Comparison of ENCODE assay signal across 15 cellular contexts in the genomic region with DNA sequence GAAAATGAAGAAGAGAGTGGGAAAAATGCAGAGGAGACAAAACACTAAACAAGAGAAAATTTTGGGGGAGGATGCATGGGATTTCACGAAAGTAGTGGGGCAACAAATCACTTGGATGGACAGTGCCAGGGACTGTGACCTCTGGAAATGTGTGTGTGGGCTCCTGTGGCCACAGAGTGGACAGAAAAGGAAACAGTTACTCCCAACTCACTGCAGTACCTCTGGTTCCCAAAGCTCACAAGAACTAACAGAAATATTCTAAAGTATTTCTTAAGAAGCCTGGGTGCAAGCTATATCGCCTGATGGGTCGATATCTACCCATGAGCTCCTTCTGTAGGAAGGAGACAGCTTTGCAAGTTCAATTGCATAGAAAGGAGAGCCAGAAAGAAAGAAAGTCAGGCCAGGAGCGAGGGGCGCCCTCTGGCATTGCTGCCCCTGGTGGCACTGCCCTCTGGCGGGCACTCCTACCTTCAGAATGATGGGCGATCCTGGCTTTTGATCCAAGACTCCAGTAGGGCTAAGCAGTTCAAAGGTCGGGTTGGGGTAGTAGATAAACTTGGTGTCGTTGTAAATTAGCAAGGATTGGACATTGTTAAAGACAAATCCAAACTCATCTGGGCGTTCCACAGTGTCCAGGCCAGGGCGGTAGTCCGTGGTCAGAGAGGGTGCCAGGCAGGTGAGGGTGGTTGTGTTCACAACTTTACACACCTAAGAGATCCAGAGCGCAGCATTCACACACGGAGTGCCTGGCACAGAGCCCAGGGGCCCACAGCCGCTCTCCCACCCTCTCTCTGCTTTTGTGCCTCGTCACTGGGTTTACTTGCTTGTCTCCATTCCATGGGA.
DNase-seq lines count a peak whose midpoint lies in the region; ATAC-seq, FAIRE-seq and TF ChIP-seq lines count a peak whose summit lies in the region.
"Had no signal": no experiment of that assay in that cellular context is flagged by ENCODE, and none has a peak within 500 bp of the region (broad histone marks: within the 10 kb centered on the region; RNA-seq: fewer than 3 reads in every experiment).

No MANE protein-coding gene starts in this region.

- TF ChIP-seq CTCF in C4-2B (conservative IDR thresholded peaks at IDR 0.05) (peak; percentile 51), K562 (IDR thresholded peaks at IDR 0.05 in 2 of 3, conservative IDR thresholded peaks at IDR 0.05 in 1 of 3; ENCODE audit: insufficient read depth in 2 of 3, low read depth in 1 of 3, low read length in 3 of 3) (peak; percentile 18 to 58 (median 29); a peak in 3 of 6 replicates), pancreas (IDR thresholded peaks at IDR 0.05) (peak in 3 of 4 donors; percentile 40 to 42 (median 40)), adrenal gland (IDR thresholded peaks at IDR 0.05) (no peak)

- H3K4me3 ChIP-seq in K562, result no peak overlapping the region
- H3K4me3 ChIP-seq in pancreas, result no peak overlapping the region
- H3K4me3 ChIP-seq in adrenal gland, result no peak overlapping the region
- H3K4me3 ChIP-seq: testis had no signal

- no peak for TF ChIP-seq RAD21 in K562 (CRISPR knock-in tag; conservative IDR thresholded peaks at IDR 0.05 in 1 of 2, IDR thresholded peaks at IDR 0.05 in 1 of 2)

- no peaks in the 10 kb centered on the region for H3K79me2 ChIP-seq in K562 (ENCODE audit: control insufficient read depth, insufficient read depth, low read length)

- H3K9me1 ChIP-seq in K562 (ENCODE audit: control insufficient read depth, insufficient read depth, low read length), result no peaks in the 10 kb centered on the region

- 8% methylated on average over 16 of the region's 16 CpGs for WGBS in K562 (ENCODE audit: insufficient coverage, low coverage, missing lambda C conversion rate)
- 42 to 47% methylated on average over 16 of the region's 16 CpGs for WGBS in pancreas, 2 donors
- WGBS in adrenal gland, 4 donors, result 81 to 90% (median 85%) methylated on average over 16 of the region's 16 CpGs

- no peak for TF ChIP-seq POLR2A in K562 (conservative IDR thresholded peaks at IDR 0.05)
- no peak for TF ChIP-seq POLR2A in erythroblast (IDR thresholded peaks at IDR 0.05; ENCODE audit: low read length)
- no peak for TF ChIP-seq POLR2A in adrenal gland (IDR thresholded peaks at IDR 0.05)

- no peak for ATAC-seq in K562
- ATAC-seq in pancreas, result peak; percentile 14 to 60 (median 52)
- no peak for ATAC-seq in GM21619 (IDR thresholded peaks at IDR 0.05; ENCODE audit: unreplicated experiment)

- H3K4me2 ChIP-seq in K562 (ENCODE audit: insufficient read depth, low read length), result no peak overlapping the region

- DNase-seq in K562 (ENCODE audit: extremely low read depth in 1 of 4, low spot score in 3 of 4) (no peak), pancreas (peak; percentile 54 to 82 (median 72)), erythroblast (lab: John Stamatoyannopoulos, UW) (no peak), adrenal gland (no peak)
- DNase-seq in activated effector memory CD4-positive, alpha-beta T cell treated with anti-CD3 and anti-CD28 coated beads, Interleukin-2, amount 50 U/mL, for 16 hours, result no peak
- DNase-seq: activated CD4-positive, alpha-beta T cell treated with anti-CD3 and anti-CD28 coated beads for 1 hour; AML-193; HCEC 1CT; NCI-H2171; T-helper 1 cell; testis had no signal

- H3K36me3 ChIP-seq in KOPT-K1 (ENCODE audit: insufficient read depth, low read length), result no peaks in the 10 kb centered on the region
- no peaks in the 10 kb centered on the region for H3K36me3 ChIP-seq in K562 (ENCODE audit: control insufficient read depth, insufficient read depth, low read length)
- peaks cover 0 to 22% (median under 1%) of the 10 kb centered on the region in 3 donors for H3K36me3 ChIP-seq in pancreas
- peaks cover 0 to 4% of the 10 kb centered on the region in 2 donors for H3K36me3 ChIP-seq in adrenal gland (replicated peaks in 1 of 2)

- in situ Hi-C loops in K562 (cut with MboI), result no loop called here

- H3K27ac ChIP-seq in C4-2B (no peak overlapping the region), KOPT-K1 (ENCODE audit: low read depth, low read length, poor library complexity, severe bottlenecking) (peak overlapping the region; percentile 28), K562 (ENCODE audit: extremely low read depth, low read depth, low read length) (no peak overlapping the region), pancreas (peak overlapping the region in 3 of 4 donors; percentile 46 to 72 (median 55)), adrenal gland (no peak overlapping the region)
- H3K27ac ChIP-seq: HL-60, testis had no signal

- no peak for TF ChIP-seq EP300 in K562 (IDR thresholded peaks at IDR 0.05; ENCODE audit: low read length)

- POLR2A ChIA-PET in K562 (lab: Yijun Ruan, JAX), result no interaction called here

- H3K9ac ChIP-seq in K562 (ENCODE audit: insufficient read depth in 1 of 2, low read depth in 2 of 2, low read length in 2 of 2), result no peak overlapping the region

- H3K27me3 ChIP-seq in K562 (ENCODE audit: control insufficient read depth in 2 of 2, insufficient read depth in 2 of 2, low read length in 2 of 2) (peaks cover 41 to 78% of the 10 kb centered on the region in 2 experiments), pancreas (no peaks in the 10 kb centered on the region), adrenal gland (no peaks in the 10 kb centered on the region)
- H3K27me3 ChIP-seq: testis had no signal

- no TSS peak for BruUV-seq in K562 (replicated peaks; lab: Mats Ljungman, UMichigan)

- CTCF ChIA-PET in K562 (lab: Yijun Ruan, JAX; ENCODE audit: low intra/inter-chr PET ratio), result interaction anchor here (0.9 kb wide), 1 partner anchor 161 kb away, joined by 3 read pairs; no protein-coding TSS in a partner anchor

- peaks cover 12% of the 10 kb centered on the region; the same call in 1 of the 2 replicates for H4K20me1 ChIP-seq in K562 (replicated peaks; ENCODE audit: control insufficient read depth, insufficient read depth, low read length)

- no peak for FAIRE-seq in K562 (lab: Jason Lieb, UNC)
- FAIRE-seq in pancreas (lab: Jason Lieb, UNC), result no peak

- H2AFZ ChIP-seq in K562 (ENCODE audit: low read depth, low read length), result no peak overlapping the region

- no peaks in the 10 kb centered on the region for H3K9me3 ChIP-seq in KOPT-K1 (ENCODE audit: insufficient read depth, low read length, poor library complexity, severe bottlenecking)
- no peaks in the 10 kb centered on the region for H3K9me3 ChIP-seq in K562 (replicated peaks; ENCODE audit: control insufficient read depth, insufficient read depth, low read depth, low read length)
- H3K9me3 ChIP-seq in pancreas, result no peaks in the 10 kb centered on the region
- no peaks in the 10 kb centered on the region for H3K9me3 ChIP-seq in adrenal gland (replicated peaks in 1 of 3)
- H3K9me3 ChIP-seq: testis had no signal

- H3K4me1 ChIP-seq in K562 (replicated peaks in 1 of 2; ENCODE audit: control insufficient read depth in 2 of 2, insufficient read depth in 2 of 2, low read length in 2 of 2) (peaks cover 0 to 8% of the 10 kb centered on the region in 2 experiments; a peak in 1 of 5 replicates), pancreas (peaks cover 49 to 69% (median 64%) of the 10 kb centered on the region in 3 donors), adrenal gland (replicated peaks in 1 of 2) (peaks cover 5 to 20% of the 10 kb centered on the region in 2 donors)

- intact Hi-C loops in K562 (cut with micrococcal nuclease) (no loop called here), pancreas (cut with DNase I) (no loop called here), adrenal gland (cut with DNase I) (no loop called here)

TF ChIP-seq in K562, 482 proteins besides CTCF, POLR2A, EP300 and RAD21:
- TF ChIP-seq MCM5 (IDR thresholded peaks at IDR 0.05; ENCODE audit: low read depth), result no peak
- TF ChIP-seq, protein P1, sequence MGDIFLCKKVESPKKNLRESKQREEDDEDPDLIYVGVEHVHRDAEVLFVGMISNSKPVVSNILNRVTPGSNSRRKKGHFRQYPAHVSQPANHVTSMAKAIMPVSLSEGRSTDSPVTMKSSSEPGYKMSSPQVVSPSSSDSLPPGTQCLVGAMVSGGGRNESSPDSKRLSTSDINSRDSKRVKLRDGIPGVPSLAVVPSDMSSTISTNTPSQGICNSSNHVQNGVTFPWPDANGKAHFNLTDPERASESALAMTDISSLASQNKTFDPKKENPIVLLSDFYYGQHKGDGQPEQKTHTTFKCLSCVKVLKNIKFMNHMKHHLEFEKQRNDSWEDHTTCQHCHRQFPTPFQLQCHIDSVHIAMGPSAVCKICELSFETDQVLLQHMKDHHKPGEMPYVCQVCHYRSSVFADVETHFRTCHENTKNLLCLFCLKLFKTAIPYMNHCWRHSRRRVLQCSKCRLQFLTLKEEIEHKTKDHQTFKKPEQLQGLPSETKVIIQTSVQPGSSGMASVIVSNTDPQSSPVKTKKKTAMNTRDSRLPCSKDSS (IDR thresholded peaks at IDR 0.05; ENCODE audit: low read depth, partially characterized antibody), result no peak
- TF ChIP-seq ZNF764 (CRISPR knock-in tag; IDR thresholded peaks at IDR 0.05; ENCODE audit: low read depth), result no peak
- TF ChIP-seq HDAC2 (IDR thresholded peaks at IDR 0.05), result no peak
- TF ChIP-seq WHSC1 (IDR thresholded peaks at IDR 0.05; ENCODE audit: low read length), result no peak
- no peak for TF ChIP-seq POLR3G (IDR thresholded peaks at IDR 0.05; ENCODE audit: extremely low read depth, insufficient read length, insufficient replicate concordance)
- TF ChIP-seq TEAD1 (CRISPR knock-in tag; IDR thresholded peaks at IDR 0.05), result no peak
- no peak for TF ChIP-seq E2F3 (CRISPR knock-in tag; IDR thresholded peaks at IDR 0.05)
- TF ChIP-seq, protein P2, sequence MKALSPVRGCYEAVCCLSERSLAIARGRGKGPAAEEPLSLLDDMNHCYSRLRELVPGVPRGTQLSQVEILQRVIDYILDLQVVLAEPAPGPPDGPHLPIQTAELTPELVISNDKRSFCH (CRISPR knock-in tag; IDR thresholded peaks at IDR 0.05), result no peak
- TF ChIP-seq, protein P2 (tag; IDR thresholded peaks at IDR 0.05), result no peak
- no peak for TF ChIP-seq FOXJ2 (tag; IDR thresholded peaks at IDR 0.05)
- TF ChIP-seq, protein P3, sequence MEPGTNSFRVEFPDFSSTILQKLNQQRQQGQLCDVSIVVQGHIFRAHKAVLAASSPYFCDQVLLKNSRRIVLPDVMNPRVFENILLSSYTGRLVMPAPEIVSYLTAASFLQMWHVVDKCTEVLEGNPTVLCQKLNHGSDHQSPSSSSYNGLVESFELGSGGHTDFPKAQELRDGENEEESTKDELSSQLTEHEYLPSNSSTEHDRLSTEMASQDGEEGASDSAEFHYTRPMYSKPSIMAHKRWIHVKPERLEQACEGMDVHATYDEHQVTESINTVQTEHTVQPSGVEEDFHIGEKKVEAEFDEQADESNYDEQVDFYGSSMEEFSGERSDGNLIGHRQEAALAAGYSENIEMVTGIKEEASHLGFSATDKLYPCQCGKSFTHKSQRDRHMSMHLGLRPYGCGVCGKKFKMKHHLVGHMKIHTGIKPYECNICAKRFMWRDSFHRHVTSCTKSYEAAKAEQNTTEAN (CRISPR knock-in tag; IDR thresholded peaks at IDR 0.05), result no peak
- TF ChIP-seq MYNN (IDR thresholded peaks at IDR 0.05), result no peak
- TF ChIP-seq MYNN (CRISPR knock-in tag; IDR thresholded peaks at IDR 0.05), result no peak
- no peak for TF ChIP-seq XRCC4 (IDR thresholded peaks at IDR 0.05; ENCODE audit: extremely low read depth, insufficient read depth, insufficient read length)

Comparison
In these comparisons a context has a peak if more than half of its experiments do, and no peak if none do; other contexts are left out.
1. H3K27ac ChIP-seq: peak in KOPT-K1 (single experiment) and pancreas (3 of 4); none in C4-2B (single experiment), K562 (single experiment) and adrenal gland (0 of 5).
2. CTCF ChIP-seq: peak in C4-2B (single experiment), K562 (3 of 3) and pancreas (3 of 4); none in adrenal gland (0 of 6).
3. ATAC-seq: peak in pancreas (4 of 4); none in K562 (single experiment) and GM21619 (single experiment).
4. DNase-seq: peak in pancreas (6 of 6); none in K562 (0 of 4), activated effector memory CD4-positive, alpha-beta T cell treated with anti-CD3 and anti-CD28 coated beads, Interleukin-2, amount 50 U/mL, for 16 hours (single experiment), erythroblast (0 of 2) and adrenal gland (0 of 7).